In genomic region chr20:25165128-25165527, GRCh38 we compare ENCODE assay signal across 17 cellular contexts.
"Had no signal": no experiment of that assay in that cellular context is flagged by ENCODE, and none has a peak within 500 bp of the region (broad histone marks: within the 10 kb centered on the region; RNA-seq: fewer than 3 reads in every experiment).

No MANE protein-coding gene starts in this region.

- H3K36me3 ChIP-seq: stomach, suprapubic skin, thoracic aorta, thyroid gland, tibial artery, tibial nerve, transverse colon, upper lobe of left lung, upper lobe of right lung, uterus, vagina had no signal

- H3K27ac ChIP-seq: stomach, suprapubic skin, testis, thoracic aorta, thyroid gland, tibial artery, tibial nerve, transverse colon, upper lobe of left lung, upper lobe of right lung, uterus, vagina had no signal

- H3K4me3 ChIP-seq: stomach, suprapubic skin, testis, thoracic aorta, thyroid gland, tibial artery, tibial nerve, transverse colon, upper lobe of left lung, upper lobe of right lung, uterus, vagina had no signal

- H3K4me1 ChIP-seq: stomach, suprapubic skin, testis, thyroid gland, tibial artery, tibial nerve, transverse colon, upper lobe of left lung, upper lobe of right lung, uterus, vagina had no signal

- H3K9me3 ChIP-seq: suprapubic skin, testis, thoracic aorta, thyroid gland, tibial artery, transverse colon, upper lobe of left lung, upper lobe of right lung, uterus, vagina had no signal

- ATAC-seq: stimulated activated effector memory CD8-positive, alpha-beta T cell treated with anti-CD3 and anti-CD28 coated beads, Interleukin-12 subunit alpha, Interleukin-12 subunit beta, amount 100 ng/mL, for 72 hours; stimulated activated memory B cell treated with anti-CD40 and anti-IgM and Interleukin-4, amounts not matched to agents 10 μg/mL and 1 μg/mL and 100 μg/mL, for 72 hours; stimulated activated naive B cell treated with anti-CD40 and anti-IgM and Interleukin-4, amounts not matched to agents 10 μg/mL and 1 μg/mL and 100 μg/mL, for 72 hours; stimulated activated naive CD8-positive, alpha-beta T cell treated with anti-CD3 and anti-CD28 coated beads, Interleukin-15, amount 100 ng/mL, for 72 hours; stimulated activated naive CD8-positive, alpha-beta T cell treated with anti-CD3 and anti-CD28 coated beads, Interleukin-15, Interleukin-2, amounts not matched to agents 100 U/mL and 50 U/mL, for 24 hours; upper lobe of right lung had no signal
